ENCODE assay signal across 1 cellular context in the genomic region with DNA sequence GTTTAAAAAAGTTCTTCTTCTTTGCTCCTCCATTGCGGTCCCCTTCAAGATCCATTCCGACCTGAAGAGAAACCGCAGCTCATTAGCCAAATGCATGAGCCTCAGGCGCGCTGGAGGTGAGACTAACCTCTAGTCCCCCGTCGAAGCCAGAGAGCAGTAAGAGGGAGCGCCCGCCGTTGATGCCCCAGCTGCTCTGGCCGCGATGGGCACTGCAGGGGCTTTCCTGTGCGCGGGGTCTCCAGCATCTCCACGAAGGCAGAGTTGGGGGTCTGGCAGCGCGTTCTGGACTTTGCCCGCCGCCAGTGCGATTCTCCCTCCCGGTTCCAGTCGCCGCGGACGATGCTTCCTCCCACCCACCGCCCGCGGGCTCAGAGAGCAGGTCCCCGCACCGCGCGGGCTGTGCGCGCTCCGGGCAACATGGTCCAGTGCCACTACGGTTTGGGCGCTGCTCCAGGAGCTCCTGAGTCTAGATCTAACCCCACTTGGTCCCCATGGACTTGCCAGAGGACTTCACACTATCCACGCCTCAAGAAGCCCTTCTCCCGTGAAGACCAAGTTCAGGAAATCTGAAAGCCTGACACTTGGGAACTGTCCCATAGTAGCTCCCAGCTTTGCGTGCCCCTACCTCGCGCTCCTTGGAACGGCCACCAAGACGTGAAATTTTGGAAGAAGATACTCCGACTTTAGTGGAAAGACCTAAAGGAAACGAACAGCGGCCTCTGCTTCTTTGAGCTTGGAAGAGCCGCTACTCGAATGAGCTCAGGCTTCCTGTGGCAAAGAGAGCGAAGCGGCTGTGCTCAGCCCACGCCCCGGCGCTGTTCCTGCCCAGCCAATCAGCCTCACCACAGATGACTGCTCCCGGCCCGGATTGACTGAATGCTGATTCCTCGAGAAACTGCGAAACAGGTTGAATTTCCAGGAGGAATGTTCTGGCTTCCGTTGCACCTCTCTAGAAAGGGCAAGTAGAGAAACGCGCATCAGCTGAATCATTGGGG.
TF ChIP-seq lines count a peak whose summit lies in the region.

A gene (minus strand): TSS at position 755 of the 995 bp plus-strand sequence. CDS start 700 bp downstream, at position 55.

TF ChIP-seq in HepG2, 621 proteins besides CTCF, POLR2A, EP300 and RAD21 (continued from another document and continues in another):
- TF ChIP-seq, protein P1, sequence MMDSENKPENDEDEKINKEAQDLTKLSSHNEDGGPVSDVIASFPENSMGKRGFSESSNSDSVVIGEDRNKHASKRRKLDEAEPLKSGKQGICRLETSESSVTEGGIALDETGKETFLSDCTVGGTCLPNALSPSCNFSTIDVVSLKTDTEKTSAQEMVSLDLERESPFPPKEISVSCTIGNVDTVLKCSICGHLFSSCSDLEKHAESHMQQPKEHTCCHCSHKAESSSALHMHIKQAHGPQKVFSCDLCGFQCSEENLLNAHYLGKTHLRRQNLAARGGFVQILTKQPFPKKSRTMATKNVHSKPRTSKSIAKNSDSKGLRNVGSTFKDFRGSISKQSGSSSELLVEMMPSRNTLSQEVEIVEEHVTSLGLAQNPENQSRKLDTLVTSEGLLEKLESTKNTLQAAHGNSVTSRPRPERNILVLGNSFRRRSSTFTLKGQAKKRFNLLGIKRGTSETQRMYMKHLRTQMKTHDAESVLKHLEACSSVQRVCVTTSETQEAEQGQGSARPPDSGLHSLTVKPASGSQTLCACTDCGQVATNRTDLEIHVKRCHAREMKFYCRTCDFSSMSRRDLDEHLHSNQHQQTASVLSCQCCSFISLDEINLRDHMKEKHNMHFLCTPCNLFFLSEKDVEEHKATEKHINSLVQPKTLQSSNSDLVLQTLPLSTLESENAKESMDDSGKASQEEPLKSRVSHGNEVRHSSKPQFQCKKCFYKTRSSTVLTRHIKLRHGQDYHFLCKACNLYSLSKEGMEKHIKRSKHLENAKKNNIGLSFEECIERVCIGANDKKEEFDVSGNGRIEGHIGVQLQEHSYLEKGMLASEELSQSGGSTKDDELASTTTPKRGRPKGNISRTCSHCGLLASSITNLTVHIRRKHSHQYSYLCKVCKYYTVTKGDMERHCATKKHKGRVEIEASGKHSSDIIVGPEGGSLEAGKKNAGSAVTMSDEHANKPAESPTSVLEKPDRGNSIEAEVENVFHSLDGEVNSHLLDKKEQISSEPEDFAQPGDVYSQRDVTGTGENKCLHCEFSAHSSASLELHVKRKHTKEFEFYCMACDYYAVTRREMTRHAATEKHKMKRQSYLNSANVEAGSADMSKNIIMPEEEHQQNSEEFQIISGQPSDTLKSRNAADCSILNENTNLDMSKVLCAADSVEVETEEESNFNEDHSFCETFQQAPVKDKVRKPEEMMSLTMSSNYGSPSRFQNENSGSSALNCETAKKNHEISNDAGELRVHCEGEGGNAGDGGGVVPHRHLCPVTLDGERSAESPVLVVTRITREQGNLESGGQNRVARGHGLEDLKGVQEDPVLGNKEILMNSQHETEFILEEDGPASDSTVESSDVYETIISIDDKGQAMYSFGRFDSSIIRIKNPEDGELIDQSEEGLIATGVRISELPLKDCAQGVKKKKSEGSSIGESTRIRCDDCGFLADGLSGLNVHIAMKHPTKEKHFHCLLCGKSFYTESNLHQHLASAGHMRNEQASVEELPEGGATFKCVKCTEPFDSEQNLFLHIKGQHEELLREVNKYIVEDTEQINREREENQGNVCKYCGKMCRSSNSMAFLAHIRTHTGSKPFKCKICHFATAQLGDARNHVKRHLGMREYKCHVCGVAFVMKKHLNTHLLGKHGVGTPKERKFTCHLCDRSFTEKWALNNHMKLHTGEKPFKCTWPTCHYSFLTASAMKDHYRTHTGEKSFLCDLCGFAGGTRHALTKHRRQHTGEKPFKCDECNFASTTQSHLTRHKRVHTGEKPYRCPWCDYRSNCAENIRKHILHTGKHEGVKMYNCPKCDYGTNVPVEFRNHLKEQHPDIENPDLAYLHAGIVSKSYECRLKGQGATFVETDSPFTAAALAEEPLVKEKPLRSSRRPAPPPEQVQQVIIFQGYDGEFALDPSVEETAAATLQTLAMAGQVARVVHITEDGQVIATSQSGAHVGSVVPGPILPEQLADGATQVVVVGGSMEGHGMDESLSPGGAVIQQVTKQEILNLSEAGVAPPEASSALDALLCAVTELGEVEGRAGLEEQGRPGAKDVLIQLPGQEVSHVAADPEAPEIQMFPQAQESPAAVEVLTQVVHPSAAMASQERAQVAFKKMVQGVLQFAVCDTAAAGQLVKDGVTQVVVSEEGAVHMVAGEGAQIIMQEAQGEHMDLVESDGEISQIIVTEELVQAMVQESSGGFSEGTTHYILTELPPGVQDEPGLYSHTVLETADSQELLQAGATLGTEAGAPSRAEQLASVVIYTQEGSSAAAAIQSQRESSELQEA (CRISPR knock-in tag; IDR thresholded peaks at IDR 0.05; ENCODE audit: not compliant biosample characterization) = no peak
- TF ChIP-seq ZSCAN22 (CRISPR knock-in tag; IDR thresholded peaks at IDR 0.05) (no peak; the same call in 1 of the 2 replicates), FOXM1 (CRISPR knock-in tag; IDR thresholded peaks at IDR 0.05) (no peak), ZNF772 (CRISPR knock-in tag; IDR thresholded peaks at IDR 0.05) (peak; percentile 37), ZNF552 (CRISPR knock-in tag; IDR thresholded peaks at IDR 0.05; ENCODE audit: borderline replicate concordance) (no peak), ZNF556 (CRISPR knock-in tag; IDR thresholded peaks at IDR 0.05; ENCODE audit: borderline replicate concordance) (0 out of 2 replicates have a peak, but pooled peaks have one; percentile 19), ZNF430 (CRISPR knock-in tag; IDR thresholded peaks at IDR 0.05) (no peak; the same call in 1 of the 2 replicates), CHD4 (IDR thresholded peaks at IDR 0.05; ENCODE audit: borderline replicate concordance, low read length) (no peak), KLF15 (CRISPR knock-in tag; IDR thresholded peaks at IDR 0.05; ENCODE audit: borderline replicate concordance) (no peak), KLF12 (CRISPR knock-in tag; IDR thresholded peaks at IDR 0.05; ENCODE audit: borderline replicate concordance) (no peak), MEF2D (CRISPR knock-in tag; IDR thresholded peaks at IDR 0.05) (peak; percentile 58), ZNF234 (CRISPR knock-in tag; conservative IDR thresholded peaks at IDR 0.05) (peak; percentile 71), NCOA2 (CRISPR knock-in tag; IDR thresholded peaks at IDR 0.05) (no peak), ZNF766 (CRISPR knock-in tag; IDR thresholded peaks at IDR 0.05; ENCODE audit: borderline replicate concordance) (no peak; the same call in 1 of the 2 replicates), HMGA1 (CRISPR knock-in tag; conservative IDR thresholded peaks at IDR 0.05) (no peak)
- TF ChIP-seq, protein P2, sequence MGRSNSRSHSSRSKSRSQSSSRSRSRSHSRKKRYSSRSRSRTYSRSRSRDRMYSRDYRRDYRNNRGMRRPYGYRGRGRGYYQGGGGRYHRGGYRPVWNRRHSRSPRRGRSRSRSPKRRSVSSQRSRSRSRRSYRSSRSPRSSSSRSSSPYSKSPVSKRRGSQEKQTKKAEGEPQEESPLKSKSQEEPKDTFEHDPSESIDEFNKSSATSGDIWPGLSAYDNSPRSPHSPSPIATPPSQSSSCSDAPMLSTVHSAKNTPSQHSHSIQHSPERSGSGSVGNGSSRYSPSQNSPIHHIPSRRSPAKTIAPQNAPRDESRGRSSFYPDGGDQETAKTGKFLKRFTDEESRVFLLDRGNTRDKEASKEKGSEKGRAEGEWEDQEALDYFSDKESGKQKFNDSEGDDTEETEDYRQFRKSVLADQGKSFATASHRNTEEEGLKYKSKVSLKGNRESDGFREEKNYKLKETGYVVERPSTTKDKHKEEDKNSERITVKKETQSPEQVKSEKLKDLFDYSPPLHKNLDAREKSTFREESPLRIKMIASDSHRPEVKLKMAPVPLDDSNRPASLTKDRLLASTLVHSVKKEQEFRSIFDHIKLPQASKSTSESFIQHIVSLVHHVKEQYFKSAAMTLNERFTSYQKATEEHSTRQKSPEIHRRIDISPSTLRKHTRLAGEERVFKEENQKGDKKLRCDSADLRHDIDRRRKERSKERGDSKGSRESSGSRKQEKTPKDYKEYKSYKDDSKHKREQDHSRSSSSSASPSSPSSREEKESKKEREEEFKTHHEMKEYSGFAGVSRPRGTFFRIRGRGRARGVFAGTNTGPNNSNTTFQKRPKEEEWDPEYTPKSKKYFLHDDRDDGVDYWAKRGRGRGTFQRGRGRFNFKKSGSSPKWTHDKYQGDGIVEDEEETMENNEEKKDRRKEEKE (IDR thresholded peaks at IDR 0.05) = no peak
- TF ChIP-seq, protein P3, sequence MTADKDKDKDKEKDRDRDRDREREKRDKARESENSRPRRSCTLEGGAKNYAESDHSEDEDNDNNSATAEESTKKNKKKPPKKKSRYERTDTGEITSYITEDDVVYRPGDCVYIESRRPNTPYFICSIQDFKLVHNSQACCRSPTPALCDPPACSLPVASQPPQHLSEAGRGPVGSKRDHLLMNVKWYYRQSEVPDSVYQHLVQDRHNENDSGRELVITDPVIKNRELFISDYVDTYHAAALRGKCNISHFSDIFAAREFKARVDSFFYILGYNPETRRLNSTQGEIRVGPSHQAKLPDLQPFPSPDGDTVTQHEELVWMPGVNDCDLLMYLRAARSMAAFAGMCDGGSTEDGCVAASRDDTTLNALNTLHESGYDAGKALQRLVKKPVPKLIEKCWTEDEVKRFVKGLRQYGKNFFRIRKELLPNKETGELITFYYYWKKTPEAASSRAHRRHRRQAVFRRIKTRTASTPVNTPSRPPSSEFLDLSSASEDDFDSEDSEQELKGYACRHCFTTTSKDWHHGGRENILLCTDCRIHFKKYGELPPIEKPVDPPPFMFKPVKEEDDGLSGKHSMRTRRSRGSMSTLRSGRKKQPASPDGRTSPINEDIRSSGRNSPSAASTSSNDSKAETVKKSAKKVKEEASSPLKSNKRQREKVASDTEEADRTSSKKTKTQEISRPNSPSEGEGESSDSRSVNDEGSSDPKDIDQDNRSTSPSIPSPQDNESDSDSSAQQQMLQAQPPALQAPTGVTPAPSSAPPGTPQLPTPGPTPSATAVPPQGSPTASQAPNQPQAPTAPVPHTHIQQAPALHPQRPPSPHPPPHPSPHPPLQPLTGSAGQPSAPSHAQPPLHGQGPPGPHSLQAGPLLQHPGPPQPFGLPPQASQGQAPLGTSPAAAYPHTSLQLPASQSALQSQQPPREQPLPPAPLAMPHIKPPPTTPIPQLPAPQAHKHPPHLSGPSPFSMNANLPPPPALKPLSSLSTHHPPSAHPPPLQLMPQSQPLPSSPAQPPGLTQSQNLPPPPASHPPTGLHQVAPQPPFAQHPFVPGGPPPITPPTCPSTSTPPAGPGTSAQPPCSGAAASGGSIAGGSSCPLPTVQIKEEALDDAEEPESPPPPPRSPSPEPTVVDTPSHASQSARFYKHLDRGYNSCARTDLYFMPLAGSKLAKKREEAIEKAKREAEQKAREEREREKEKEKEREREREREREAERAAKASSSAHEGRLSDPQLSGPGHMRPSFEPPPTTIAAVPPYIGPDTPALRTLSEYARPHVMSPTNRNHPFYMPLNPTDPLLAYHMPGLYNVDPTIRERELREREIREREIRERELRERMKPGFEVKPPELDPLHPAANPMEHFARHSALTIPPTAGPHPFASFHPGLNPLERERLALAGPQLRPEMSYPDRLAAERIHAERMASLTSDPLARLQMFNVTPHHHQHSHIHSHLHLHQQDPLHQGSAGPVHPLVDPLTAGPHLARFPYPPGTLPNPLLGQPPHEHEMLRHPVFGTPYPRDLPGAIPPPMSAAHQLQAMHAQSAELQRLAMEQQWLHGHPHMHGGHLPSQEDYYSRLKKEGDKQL (CRISPR knock-in tag; IDR thresholded peaks at IDR 0.05; ENCODE audit: low read depth) = no peak
- TF ChIP-seq, protein P4, sequence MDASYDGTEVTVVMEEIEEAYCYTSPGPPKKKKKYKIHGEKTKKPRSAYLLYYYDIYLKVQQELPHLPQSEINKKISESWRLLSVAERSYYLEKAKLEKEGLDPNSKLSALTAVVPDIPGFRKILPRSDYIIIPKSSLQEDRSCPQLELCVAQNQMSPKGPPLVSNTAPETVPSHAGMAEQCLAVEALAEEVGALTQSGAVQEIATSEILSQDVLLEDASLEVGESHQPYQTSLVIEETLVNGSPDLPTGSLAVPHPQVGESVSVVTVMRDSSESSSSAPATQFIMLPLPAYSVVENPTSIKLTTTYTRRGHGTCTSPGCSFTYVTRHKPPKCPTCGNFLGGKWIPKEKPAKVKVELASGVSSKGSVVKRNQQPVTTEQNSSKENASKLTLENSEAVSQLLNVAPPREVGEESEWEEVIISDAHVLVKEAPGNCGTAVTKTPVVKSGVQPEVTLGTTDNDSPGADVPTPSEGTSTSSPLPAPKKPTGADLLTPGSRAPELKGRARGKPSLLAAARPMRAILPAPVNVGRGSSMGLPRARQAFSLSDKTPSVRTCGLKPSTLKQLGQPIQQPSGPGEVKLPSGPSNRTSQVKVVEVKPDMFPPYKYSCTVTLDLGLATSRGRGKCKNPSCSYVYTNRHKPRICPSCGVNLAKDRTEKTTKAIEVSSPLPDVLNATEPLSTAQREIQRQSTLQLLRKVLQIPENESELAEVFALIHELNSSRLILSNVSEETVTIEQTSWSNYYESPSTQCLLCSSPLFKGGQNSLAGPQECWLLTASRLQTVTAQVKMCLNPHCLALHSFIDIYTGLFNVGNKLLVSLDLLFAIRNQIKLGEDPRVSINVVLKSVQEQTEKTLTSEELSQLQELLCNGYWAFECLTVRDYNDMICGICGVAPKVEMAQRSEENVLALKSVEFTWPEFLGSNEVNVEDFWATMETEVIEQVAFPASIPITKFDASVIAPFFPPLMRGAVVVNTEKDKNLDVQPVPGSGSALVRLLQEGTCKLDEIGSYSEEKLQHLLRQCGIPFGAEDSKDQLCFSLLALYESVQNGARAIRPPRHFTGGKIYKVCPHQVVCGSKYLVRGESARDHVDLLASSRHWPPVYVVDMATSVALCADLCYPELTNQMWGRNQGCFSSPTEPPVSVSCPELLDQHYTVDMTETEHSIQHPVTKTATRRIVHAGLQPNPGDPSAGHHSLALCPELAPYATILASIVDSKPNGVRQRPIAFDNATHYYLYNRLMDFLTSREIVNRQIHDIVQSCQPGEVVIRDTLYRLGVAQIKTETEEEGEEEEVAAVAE (CRISPR knock-in tag; IDR thresholded peaks at IDR 0.05; ENCODE audit: borderline replicate concordance) = no peak; the same call in none of the 2 replicates
- TF ChIP-seq, protein P5, sequence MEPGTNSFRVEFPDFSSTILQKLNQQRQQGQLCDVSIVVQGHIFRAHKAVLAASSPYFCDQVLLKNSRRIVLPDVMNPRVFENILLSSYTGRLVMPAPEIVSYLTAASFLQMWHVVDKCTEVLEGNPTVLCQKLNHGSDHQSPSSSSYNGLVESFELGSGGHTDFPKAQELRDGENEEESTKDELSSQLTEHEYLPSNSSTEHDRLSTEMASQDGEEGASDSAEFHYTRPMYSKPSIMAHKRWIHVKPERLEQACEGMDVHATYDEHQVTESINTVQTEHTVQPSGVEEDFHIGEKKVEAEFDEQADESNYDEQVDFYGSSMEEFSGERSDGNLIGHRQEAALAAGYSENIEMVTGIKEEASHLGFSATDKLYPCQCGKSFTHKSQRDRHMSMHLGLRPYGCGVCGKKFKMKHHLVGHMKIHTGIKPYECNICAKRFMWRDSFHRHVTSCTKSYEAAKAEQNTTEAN (CRISPR knock-in tag; conservative IDR thresholded peaks at IDR 0.05) = no peak
